In the genomic region with DNA sequence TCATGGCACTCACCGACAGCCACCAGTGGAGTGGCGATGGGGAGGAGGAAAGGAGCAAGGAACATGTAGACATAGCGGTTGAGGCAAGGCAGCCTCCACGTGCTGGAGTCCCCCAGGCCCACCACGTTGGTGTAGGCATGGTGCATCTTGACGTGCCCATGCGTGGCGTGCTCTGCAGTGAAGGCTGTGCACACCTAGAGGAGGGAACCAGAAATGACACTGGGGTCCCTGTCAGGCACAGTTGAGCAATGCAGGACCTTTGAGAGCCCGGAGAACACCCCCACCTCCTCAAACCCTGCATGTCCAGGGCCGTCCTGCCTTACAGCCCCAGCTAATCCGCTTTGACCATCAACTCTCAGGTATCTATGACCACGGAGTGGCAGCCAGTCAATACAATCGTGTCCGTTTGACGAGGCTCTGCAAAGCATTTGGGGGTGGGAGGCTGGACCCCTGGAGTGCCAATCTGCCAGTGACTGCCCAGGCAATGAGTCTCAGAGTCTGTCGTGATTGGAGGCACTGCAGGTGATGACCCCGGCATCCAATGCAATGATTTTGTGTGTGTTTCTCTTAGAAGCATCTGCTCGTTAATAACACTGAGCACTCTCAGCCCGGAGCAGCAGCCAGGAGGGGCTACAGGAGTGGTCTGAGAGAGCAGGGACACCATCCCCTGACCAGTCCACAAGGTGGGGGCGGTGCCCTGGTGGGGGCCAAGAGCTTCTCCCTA, we compare ENCODE assay signal across 18 cellular contexts. TPM values are rescaled to one million over a fixed set of nuclear protein-coding genes. Genes with fewer than 3 reads are reported as not detected.
DNase-seq lines count a peak whose midpoint lies in the region; ATAC-seq, FAIRE-seq and TF ChIP-seq lines count a peak whose summit lies in the region.
"Had no signal": no experiment of that assay in that cellular context is flagged by ENCODE, and none has a peak within 500 bp of the region (broad histone marks: within the 10 kb centered on the region; RNA-seq: fewer than 3 reads in every experiment).

No MANE protein-coding gene starts in this region.

- intact Hi-C loops in dendritic cell treated with granulocyte-macrophage colony-stimulating factor and Interleukin-4, amounts not matched to agents 40 ng/mL and 50 ng/mL, for 4 days (cut with micrococcal nuclease): no loop called here
- intact Hi-C loops in left ventricle myocardium superior (cut with micrococcal nuclease): no loop called here

- no peak overlapping the region for H3K4me3 ChIP-seq in osteoblast (ENCODE audit: insufficient read depth, low read length)

- no peak for ATAC-seq in HG03025 (IDR thresholded peaks at IDR 0.05; ENCODE audit: low FRiP score, unreplicated experiment)
- no peak for ATAC-seq in left ventricle myocardium superior
- no peak for ATAC-seq in GM19324 (IDR thresholded peaks at IDR 0.05; ENCODE audit: low FRiP score, unreplicated experiment)

- H3K27ac ChIP-seq in osteoblast (ENCODE audit: low read depth, low read length): no peak overlapping the region
- H3K27ac ChIP-seq: HL-60 had no signal

- TF ChIP-seq CTCF in GM12872 (IDR thresholded peaks at IDR 0.05; ENCODE audit: insufficient read depth, low read depth, low read length) (0 out of 3 replicates have a peak, but pooled peaks have one; percentile 8), osteoblast (IDR thresholded peaks at IDR 0.05; ENCODE audit: extremely low read depth, low read depth, low read length) (no peak)

- peak; percentile 67 for FAIRE-seq in HTR-8/SVneo (lab: Jason Lieb, UNC)
- FAIRE-seq: A204.1, G401.6 had no signal

- no peaks in the 10 kb centered on the region for H4K20me1 ChIP-seq in osteoblast (ENCODE audit: insufficient read depth, low read length)

- H3K27me3 Mint-ChIP-seq in dendritic cell treated with granulocyte-macrophage colony-stimulating factor and Interleukin-4, amounts not matched to agents 40 ng/mL and 50 ng/mL, for 4 days: peaks cover 22% of the 10 kb centered on the region

- H3K36me3 ChIP-seq in osteoblast (ENCODE audit: insufficient read depth, low read length): no peaks in the 10 kb centered on the region

- H3K4me1 ChIP-seq in osteoblast (ENCODE audit: insufficient read depth, low read length): no peaks in the 10 kb centered on the region

- H3K79me2 ChIP-seq in osteoblast (ENCODE audit: insufficient read depth, low read length): no peaks in the 10 kb centered on the region

- H3K4me3 Mint-ChIP-seq in dendritic cell treated with granulocyte-macrophage colony-stimulating factor and Interleukin-4, amounts not matched to agents 40 ng/mL and 50 ng/mL, for 4 days: no peak overlapping the region
- H3K4me3 Mint-ChIP-seq: CD4-positive, CD25-positive, alpha-beta regulatory T cell had no signal

- no peak overlapping the region for H2AFZ ChIP-seq in osteoblast (ENCODE audit: low read length)

- H3K27ac Mint-ChIP-seq in dendritic cell treated with granulocyte-macrophage colony-stimulating factor and Interleukin-4, amounts not matched to agents 40 ng/mL and 50 ng/mL, for 4 days: peak overlapping the region; percentile 55
- H3K27ac Mint-ChIP-seq: CD4-positive, CD25-positive, alpha-beta regulatory T cell had no signal

- no peaks in the 10 kb centered on the region for H3K9me3 Mint-ChIP-seq in dendritic cell treated with granulocyte-macrophage colony-stimulating factor and Interleukin-4, amounts not matched to agents 40 ng/mL and 50 ng/mL, for 4 days

- no peak for DNase-seq in HTR-8/SVneo (ENCODE audit: insufficient read length, low spot score)
- peak; percentile 58 for DNase-seq in osteoblast (ENCODE audit: insufficient read length, low spot score, missing footprints)
- no peak for DNase-seq in left ventricle myocardium superior
- no peak for DNase-seq in T-helper 2 cell
- DNase-seq: CD4-positive, CD25-positive, alpha-beta regulatory T cell; DMS79; GOT3; HCEC 1CT; Kasumi-1; KBM-7 had no signal

- H3K27me3 ChIP-seq in osteoblast (ENCODE audit: insufficient read depth, low read length): peaks cover 31% of the 10 kb centered on the region

- no peak overlapping the region for H3K4me2 ChIP-seq in osteoblast (ENCODE audit: insufficient read depth, low read length)

- H3K4me1 Mint-ChIP-seq in dendritic cell treated with granulocyte-macrophage colony-stimulating factor and Interleukin-4, amounts not matched to agents 40 ng/mL and 50 ng/mL, for 4 days (ENCODE audit: low read depth): peaks cover 40% of the 10 kb centered on the region
- H3K4me1 Mint-ChIP-seq: CD4-positive, CD25-positive, alpha-beta regulatory T cell had no signal

- H3K36me3 Mint-ChIP-seq in dendritic cell treated with granulocyte-macrophage colony-stimulating factor and Interleukin-4, amounts not matched to agents 40 ng/mL and 50 ng/mL, for 4 days (ENCODE audit: low read depth): no peaks in the 10 kb centered on the region
- H3K36me3 Mint-ChIP-seq: CD4-positive, CD25-positive, alpha-beta regulatory T cell had no signal

- H3K9me3 ChIP-seq in osteoblast (ENCODE audit: low read depth, low read length): no peaks in the 10 kb centered on the region

RNA-seq across cellular contexts. Expression of a gene that starts 9.9 kb away (rescaled TPM):
- total RNA-seq in osteoblast (23.5 and 25.9 TPM in 2 replicates), left ventricle myocardium superior (4.5 TPM)

RNA-seq across cellular contexts. Expression of a gene that starts 10.8 kb away (rescaled TPM):
- total RNA-seq in osteoblast (not detected in 2 replicates), left ventricle myocardium superior (not detected)
- total RNA-seq: CD4-positive, CD25-positive, alpha-beta regulatory T cell; IMR-90 had no signal

RNA-seq across cellular contexts. Expression of a gene that starts 23.0 kb away (rescaled TPM):
- 0.29 and 0.72 TPM in 2 replicates for total RNA-seq in osteoblast
- 0.52 TPM for total RNA-seq in left ventricle myocardium superior
- total RNA-seq: CD4-positive, CD25-positive, alpha-beta regulatory T cell; IMR-90 had no signal

RNA-seq across cellular contexts. Expression of a gene that starts 40.4 kb away (rescaled TPM):
- total RNA-seq in osteoblast (not detected in 2 replicates), left ventricle myocardium superior (not detected)
- total RNA-seq: CD4-positive, CD25-positive, alpha-beta regulatory T cell; IMR-90 had no signal

RNA-seq across cellular contexts. Expression of a gene that starts 41.4 kb away (rescaled TPM):
- not detected in 2 replicates for total RNA-seq in osteoblast
- total RNA-seq in left ventricle myocardium superior: not detected
- total RNA-seq: CD4-positive, CD25-positive, alpha-beta regulatory T cell; IMR-90 had no signal
